Comparison of ENCODE assay signal across 17 cellular contexts in the genomic region with DNA sequence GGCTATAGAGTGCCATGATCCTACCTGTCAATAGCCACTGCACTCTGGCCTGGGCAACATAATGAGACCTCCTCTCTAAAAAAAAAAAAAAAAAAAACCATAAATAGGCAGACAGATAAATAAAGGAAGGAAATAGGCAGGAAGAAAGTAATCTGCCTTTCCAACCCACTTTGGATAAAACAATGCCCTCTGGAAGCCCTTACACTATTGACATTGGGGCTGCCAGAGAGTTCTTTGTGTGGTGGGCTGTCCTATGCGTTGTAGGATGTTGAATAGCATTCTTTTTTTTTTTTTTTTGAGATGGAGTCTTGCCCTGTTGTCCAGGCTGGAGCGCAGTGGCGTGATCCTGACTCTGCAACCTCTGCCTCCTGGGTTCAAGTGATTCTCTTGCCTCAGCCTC. TPM values are rescaled to one million over a fixed set of nuclear protein-coding genes. Genes with fewer than 3 reads are reported as not detected.
DNase-seq lines count a peak whose midpoint lies in the region; ATAC-seq lines count a peak whose summit lies in the region.
"Had no signal": no experiment of that assay in that cellular context is flagged by ENCODE, and none has a peak within 500 bp of the region (broad histone marks: within the 10 kb centered on the region; RNA-seq: fewer than 3 reads in every experiment).

No MANE protein-coding gene starts in this region.

- H3K27me3 ChIP-seq in CD8-positive, alpha-beta memory T cell (ENCODE audit: insufficient read depth, low read length, poor library complexity, severe bottlenecking), result no peaks in the 10 kb centered on the region
- H3K27me3 ChIP-seq: BLaER1 had no signal

- H3K9me3 Mint-ChIP-seq in activated naive CD4-positive, alpha-beta T cell treated with anti-CD3 and anti-CD28 coated beads, Interleukin-2, amount 50 U/mL, for 72 hours, result no peaks in the 10 kb centered on the region
- H3K9me3 Mint-ChIP-seq in activated naive CD4-positive, alpha-beta T cell treated with anti-CD3 and anti-CD28 coated beads, Interleukin-2, amount 10 ng/mL, durations not matched to agents 7 days and 5 days, result no peaks in the 10 kb centered on the region
- no peaks in the 10 kb centered on the region for H3K9me3 Mint-ChIP-seq in memory B cell
- no peaks in the 10 kb centered on the region for H3K9me3 Mint-ChIP-seq in CD8-positive, alpha-beta memory T cell
- H3K9me3 Mint-ChIP-seq: CD4-positive, alpha-beta T cell; HFFc6 had no signal

- H3K9me3 ChIP-seq in CD8-positive, alpha-beta memory T cell (ENCODE audit: low read length), result no peaks in the 10 kb centered on the region
- H3K9me3 ChIP-seq: HAP-1 had no signal

- H3K27me3 Mint-ChIP-seq in activated naive CD4-positive, alpha-beta T cell treated with anti-CD3 and anti-CD28 coated beads, Interleukin-2, amount 10 ng/mL, durations not matched to agents 7 days and 5 days, result no peaks in the 10 kb centered on the region
- no peaks in the 10 kb centered on the region for H3K27me3 Mint-ChIP-seq in memory B cell
- H3K27me3 Mint-ChIP-seq in CD8-positive, alpha-beta memory T cell, result no peaks in the 10 kb centered on the region
- H3K27me3 Mint-ChIP-seq: B cell; CD4-positive, alpha-beta T cell had no signal

- no peak for ATAC-seq in activated naive CD4-positive, alpha-beta T cell treated with anti-CD3 and anti-CD28 coated beads, Interleukin-2, amount 50 U/mL, for 72 hours
- ATAC-seq in memory B cell (ENCODE audit: low read depth), result no peak

- H3K36me3 Mint-ChIP-seq in activated naive CD4-positive, alpha-beta T cell treated with anti-CD3 and anti-CD28 coated beads, Interleukin-2, amount 50 U/mL, for 72 hours, result peaks cover 8 to 20% of the 10 kb centered on the region in 2 donors
- peaks cover 38% of the 10 kb centered on the region for H3K36me3 Mint-ChIP-seq in activated naive CD4-positive, alpha-beta T cell treated with anti-CD3 and anti-CD28 coated beads, Interleukin-2, amount 10 ng/mL, durations not matched to agents 7 days and 5 days
- peaks cover 25% of the 10 kb centered on the region for H3K36me3 Mint-ChIP-seq in memory B cell
- peaks cover 8 to 58% (median 32%) of the 10 kb centered on the region in 3 donors for H3K36me3 Mint-ChIP-seq in CD8-positive, alpha-beta memory T cell

- DNase-seq in activated naive CD4-positive, alpha-beta T cell treated with anti-CD3 and anti-CD28 coated beads, Interleukin-2, amount 50 U/mL, for 72 hours (ENCODE audit: low spot score in 2 of 2), result no peak
- DNase-seq in activated naive CD4-positive, alpha-beta T cell treated with anti-CD3 and anti-CD28 coated beads, Interleukin-2, amount 10 ng/mL, durations not matched to agents 7 days and 5 days, result no peak
- DNase-seq in dermis microvascular lymphatic vessel endothelial cell (ENCODE audit: low read depth in 2 of 2), result peak; percentile 61 to 85
- DNase-seq in memory B cell (ENCODE audit: low spot score in 2 of 2), result no peak
- DNase-seq in CD8-positive, alpha-beta memory T cell, result no peak
- DNase-seq in AG08396 (ENCODE audit: low spot score), result no peak
- DNase-seq: Calu3; CD4-positive, alpha-beta T cell; COR-L47; DMS53; DND-41; GOT3; HFFc6 had no signal

- H3K27ac Mint-ChIP-seq in activated naive CD4-positive, alpha-beta T cell treated with anti-CD3 and anti-CD28 coated beads, Interleukin-2, amount 50 U/mL, for 72 hours, result peak overlapping the region; percentile 22 to 53
- H3K27ac Mint-ChIP-seq in activated naive CD4-positive, alpha-beta T cell treated with anti-CD3 and anti-CD28 coated beads, Interleukin-2, amount 10 ng/mL, durations not matched to agents 7 days and 5 days, result no peak overlapping the region
- peak overlapping the region; percentile 19 for H3K27ac Mint-ChIP-seq in memory B cell
- peak overlapping the region in 1 of 8 donors; percentile 59 for H3K27ac Mint-ChIP-seq in CD8-positive, alpha-beta memory T cell
- H3K27ac Mint-ChIP-seq: B cell; CD4-positive, alpha-beta T cell; HFFc6 had no signal

- no peaks in the 10 kb centered on the region for H3K4me1 Mint-ChIP-seq in activated naive CD4-positive, alpha-beta T cell treated with anti-CD3 and anti-CD28 coated beads, Interleukin-2, amount 10 ng/mL, durations not matched to agents 7 days and 5 days
- no peaks in the 10 kb centered on the region for H3K4me1 Mint-ChIP-seq in memory B cell
- no peaks in the 10 kb centered on the region for H3K4me1 Mint-ChIP-seq in CD8-positive, alpha-beta memory T cell
- H3K4me1 Mint-ChIP-seq: B cell had no signal

- H3K4me3 Mint-ChIP-seq in activated naive CD4-positive, alpha-beta T cell treated with anti-CD3 and anti-CD28 coated beads, Interleukin-2, amount 10 ng/mL, durations not matched to agents 7 days and 5 days, result no peak overlapping the region
- no peak overlapping the region for H3K4me3 Mint-ChIP-seq in memory B cell
- H3K4me3 Mint-ChIP-seq in CD8-positive, alpha-beta memory T cell, result no peak overlapping the region
- H3K4me3 Mint-ChIP-seq: B cell; CD4-positive, alpha-beta T cell; HFFc6 had no signal

- CTCF ChIA-PET in activated naive CD4-positive, alpha-beta T cell treated with anti-CD3 and anti-CD28 coated beads, Interleukin-2, amount 10 ng/mL, durations not matched to agents 7 days and 5 days (lab: Charles Lee), result no interaction called here
- CTCF ChIA-PET in CD8-positive, alpha-beta memory T cell (lab: Charles Lee), result no interaction called here

- no peak overlapping the region for H3K27ac ChIP-seq in CD8-positive, alpha-beta memory T cell (ENCODE audit: low read depth, low read length)
- H3K27ac ChIP-seq: BLaER1, C4-2B had no signal

- H3K4me3 ChIP-seq in CD8-positive, alpha-beta memory T cell (ENCODE audit: low read length), result no peak overlapping the region
- H3K4me3 ChIP-seq: BLaER1, HAP-1 had no signal

- no peaks in the 10 kb centered on the region for H3K4me1 ChIP-seq in CD8-positive, alpha-beta memory T cell (ENCODE audit: insufficient read depth, low read length)
- H3K4me1 ChIP-seq: BLaER1, HAP-1 had no signal

- H3K36me3 ChIP-seq in CD8-positive, alpha-beta memory T cell (ENCODE audit: insufficient read depth, low read length), result peaks cover 6% of the 10 kb centered on the region
- H3K36me3 ChIP-seq: HAP-1 had no signal

- POLR2A ChIA-PET in CD8-positive, alpha-beta memory T cell (lab: Charles Lee), result no interaction called here

RNA-seq across cellular contexts. Expression of gene RFWD3, which starts 7.2 kb away (rescaled TPM):
- total RNA-seq in activated naive CD4-positive, alpha-beta T cell treated with anti-CD3 and anti-CD28 coated beads, Interleukin-2, amount 50 U/mL, for 72 hours, result 100 to 1,000 TPM in 1 of 2 donors, 10 to 100 TPM in 1; 94.1 to 127 TPM
- 22.8 and 23.0 TPM in 2 replicates for total RNA-seq in dermis microvascular lymphatic vessel endothelial cell
- total RNA-seq in CD8-positive, alpha-beta memory T cell, result 100 to 1,000 TPM in 1 of 2 experiments, 10 to 100 TPM in 1; 99.5 to 113 TPM
- polyA plus RNA-seq in CD8-positive, alpha-beta memory T cell, result 20.1 TPM

RNA-seq across cellular contexts. Expression of gene MLKL, which starts 26.8 kb away (rescaled TPM):
- 10 to 100 TPM; 16.5 to 27.5 TPM for total RNA-seq in activated naive CD4-positive, alpha-beta T cell treated with anti-CD3 and anti-CD28 coated beads, Interleukin-2, amount 50 U/mL, for 72 hours
- total RNA-seq in dermis microvascular lymphatic vessel endothelial cell, result 9.6 and 14.4 TPM in 2 replicates
- 10 to 100 TPM; 13.9 to 17.5 TPM for total RNA-seq in CD8-positive, alpha-beta memory T cell
- polyA plus RNA-seq in CD8-positive, alpha-beta memory T cell, result 16.1 TPM

Comparison
In these comparisons a context has a peak if more than half of its experiments do, and no peak if none do; other contexts are left out.
1. DNase-seq: peak in dermis microvascular lymphatic vessel endothelial cell (2 of 2); none in activated naive CD4-positive, alpha-beta T cell treated with anti-CD3 and anti-CD28 coated beads, Interleukin-2, amount 50 U/mL, for 72 hours (0 of 2), activated naive CD4-positive, alpha-beta T cell treated with anti-CD3 and anti-CD28 coated beads, Interleukin-2, amount 10 ng/mL, durations not matched to agents 7 days and 5 days (single experiment), memory B cell (0 of 2), CD8-positive, alpha-beta memory T cell (0 of 5) and AG08396 (single experiment).